ENCODE assay signal across 2 cellular contexts in the genomic region with DNA sequence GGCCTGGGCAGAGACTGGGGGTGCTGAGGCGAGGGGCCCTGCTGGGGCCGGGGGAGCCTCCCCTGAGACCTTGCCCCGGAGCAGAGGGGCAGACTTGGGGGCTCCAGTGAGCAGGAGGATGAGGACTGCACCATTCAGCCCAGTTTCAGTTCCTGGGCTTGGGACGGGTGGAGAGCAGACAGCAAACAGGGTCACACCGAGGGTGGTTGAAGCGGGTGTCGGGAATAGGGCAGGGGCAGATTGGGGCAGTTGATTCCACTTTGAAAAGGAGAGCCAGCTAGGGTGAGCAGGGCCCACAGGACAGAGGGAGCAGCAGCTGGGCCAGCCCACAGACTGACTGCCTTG.
TF ChIP-seq lines count a peak whose summit lies in the region.

No MANE protein-coding gene starts in this region.

TF ChIP-seq in liver, 16 proteins besides CTCF, POLR2A, EP300 and RAD21:
- TF ChIP-seq EGR1 (IDR thresholded peaks at IDR 0.05; ENCODE audit: low read depth in 2 of 2) (no peak), YY1 (IDR thresholded peaks at IDR 0.05) (no peak), GABPA (IDR thresholded peaks at IDR 0.05 in 1 of 2, conservative IDR thresholded peaks at IDR 0.05 in 1 of 2) (no peak), NR2F2 (IDR thresholded peaks at IDR 0.05) (no peak)
- TF ChIP-seq, protein P1, sequence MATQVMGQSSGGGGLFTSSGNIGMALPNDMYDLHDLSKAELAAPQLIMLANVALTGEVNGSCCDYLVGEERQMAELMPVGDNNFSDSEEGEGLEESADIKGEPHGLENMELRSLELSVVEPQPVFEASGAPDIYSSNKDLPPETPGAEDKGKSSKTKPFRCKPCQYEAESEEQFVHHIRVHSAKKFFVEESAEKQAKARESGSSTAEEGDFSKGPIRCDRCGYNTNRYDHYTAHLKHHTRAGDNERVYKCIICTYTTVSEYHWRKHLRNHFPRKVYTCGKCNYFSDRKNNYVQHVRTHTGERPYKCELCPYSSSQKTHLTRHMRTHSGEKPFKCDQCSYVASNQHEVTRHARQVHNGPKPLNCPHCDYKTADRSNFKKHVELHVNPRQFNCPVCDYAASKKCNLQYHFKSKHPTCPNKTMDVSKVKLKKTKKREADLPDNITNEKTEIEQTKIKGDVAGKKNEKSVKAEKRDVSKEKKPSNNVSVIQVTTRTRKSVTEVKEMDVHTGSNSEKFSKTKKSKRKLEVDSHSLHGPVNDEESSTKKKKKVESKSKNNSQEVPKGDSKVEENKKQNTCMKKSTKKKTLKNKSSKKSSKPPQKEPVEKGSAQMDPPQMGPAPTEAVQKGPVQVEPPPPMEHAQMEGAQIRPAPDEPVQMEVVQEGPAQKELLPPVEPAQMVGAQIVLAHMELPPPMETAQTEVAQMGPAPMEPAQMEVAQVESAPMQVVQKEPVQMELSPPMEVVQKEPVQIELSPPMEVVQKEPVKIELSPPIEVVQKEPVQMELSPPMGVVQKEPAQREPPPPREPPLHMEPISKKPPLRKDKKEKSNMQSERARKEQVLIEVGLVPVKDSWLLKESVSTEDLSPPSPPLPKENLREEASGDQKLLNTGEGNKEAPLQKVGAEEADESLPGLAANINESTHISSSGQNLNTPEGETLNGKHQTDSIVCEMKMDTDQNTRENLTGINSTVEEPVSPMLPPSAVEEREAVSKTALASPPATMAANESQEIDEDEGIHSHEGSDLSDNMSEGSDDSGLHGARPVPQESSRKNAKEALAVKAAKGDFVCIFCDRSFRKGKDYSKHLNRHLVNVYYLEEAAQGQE (IDR thresholded peaks at IDR 0.05): no peak
- TF ChIP-seq, protein P2, sequence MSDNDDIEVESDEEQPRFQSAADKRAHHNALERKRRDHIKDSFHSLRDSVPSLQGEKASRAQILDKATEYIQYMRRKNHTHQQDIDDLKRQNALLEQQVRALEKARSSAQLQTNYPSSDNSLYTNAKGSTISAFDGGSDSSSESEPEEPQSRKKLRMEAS (IDR thresholded peaks at IDR 0.05): no peak

TF ChIP-seq in HepG2, 621 proteins besides CTCF, POLR2A, EP300 and RAD21:
- TF ChIP-seq ZNF136 (CRISPR knock-in tag; IDR thresholded peaks at IDR 0.05; ENCODE audit: low read depth) (no peak), HNRNPK (IDR thresholded peaks at IDR 0.05; ENCODE audit: low read depth, low read length, poor library complexity, severe bottlenecking) (no peak), HOXA9 (CRISPR knock-in tag; IDR thresholded peaks at IDR 0.05; ENCODE audit: borderline replicate concordance) (no peak), ZNF451 (CRISPR knock-in tag; IDR thresholded peaks at IDR 0.05) (no peak), ZNF335 (CRISPR knock-in tag; IDR thresholded peaks at IDR 0.05) (no peak)
- TF ChIP-seq, protein P3, sequence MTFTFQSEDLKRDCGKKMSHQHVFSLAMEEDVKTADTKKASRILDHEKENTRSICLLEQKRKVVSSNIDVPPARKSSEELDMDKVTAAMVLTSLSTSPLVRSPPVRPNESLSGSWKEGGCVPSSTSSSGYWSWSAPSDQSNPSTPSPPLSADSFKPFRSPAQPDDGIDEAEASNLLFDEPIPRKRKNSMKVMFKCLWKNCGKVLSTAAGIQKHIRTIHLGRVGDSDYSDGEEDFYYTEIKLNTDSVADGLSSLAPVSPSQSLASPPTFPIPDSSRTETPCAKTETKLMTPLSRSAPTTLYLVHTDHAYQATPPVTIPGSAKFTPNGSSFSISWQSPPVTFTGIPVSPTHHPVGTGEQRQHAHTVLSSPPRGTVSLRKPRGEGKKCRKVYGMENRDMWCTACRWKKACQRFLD (CRISPR knock-in tag; IDR thresholded peaks at IDR 0.05; ENCODE audit: borderline replicate concordance): no peak
- TF ChIP-seq, protein P4, sequence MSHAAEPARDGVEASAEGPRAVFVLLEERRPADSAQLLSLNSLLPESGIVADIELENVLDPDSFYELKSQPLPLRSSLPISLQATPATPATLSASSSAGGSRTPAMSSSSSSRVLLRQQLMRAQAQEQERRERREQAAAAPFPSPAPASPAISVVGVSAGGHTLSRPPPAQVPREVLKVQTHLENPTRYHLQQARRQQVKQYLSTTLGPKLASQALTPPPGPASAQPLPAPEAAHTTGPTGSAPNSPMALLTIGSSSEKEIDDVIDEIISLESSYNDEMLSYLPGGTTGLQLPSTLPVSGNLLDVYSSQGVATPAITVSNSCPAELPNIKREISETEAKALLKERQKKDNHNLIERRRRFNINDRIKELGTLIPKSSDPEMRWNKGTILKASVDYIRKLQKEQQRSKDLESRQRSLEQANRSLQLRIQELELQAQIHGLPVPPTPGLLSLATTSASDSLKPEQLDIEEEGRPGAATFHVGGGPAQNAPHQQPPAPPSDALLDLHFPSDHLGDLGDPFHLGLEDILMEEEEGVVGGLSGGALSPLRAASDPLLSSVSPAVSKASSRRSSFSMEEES (CRISPR knock-in tag; IDR thresholded peaks at IDR 0.05): no peak
- TF ChIP-seq, protein P5, sequence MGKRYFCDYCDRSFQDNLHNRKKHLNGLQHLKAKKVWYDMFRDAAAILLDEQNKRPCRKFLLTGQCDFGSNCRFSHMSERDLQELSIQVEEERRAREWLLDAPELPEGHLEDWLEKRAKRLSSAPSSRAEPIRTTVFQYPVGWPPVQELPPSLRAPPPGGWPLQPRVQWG (CRISPR knock-in tag; IDR thresholded peaks at IDR 0.05; ENCODE audit: borderline replicate concordance, low read depth): no peak
- TF ChIP-seq, protein P6, sequence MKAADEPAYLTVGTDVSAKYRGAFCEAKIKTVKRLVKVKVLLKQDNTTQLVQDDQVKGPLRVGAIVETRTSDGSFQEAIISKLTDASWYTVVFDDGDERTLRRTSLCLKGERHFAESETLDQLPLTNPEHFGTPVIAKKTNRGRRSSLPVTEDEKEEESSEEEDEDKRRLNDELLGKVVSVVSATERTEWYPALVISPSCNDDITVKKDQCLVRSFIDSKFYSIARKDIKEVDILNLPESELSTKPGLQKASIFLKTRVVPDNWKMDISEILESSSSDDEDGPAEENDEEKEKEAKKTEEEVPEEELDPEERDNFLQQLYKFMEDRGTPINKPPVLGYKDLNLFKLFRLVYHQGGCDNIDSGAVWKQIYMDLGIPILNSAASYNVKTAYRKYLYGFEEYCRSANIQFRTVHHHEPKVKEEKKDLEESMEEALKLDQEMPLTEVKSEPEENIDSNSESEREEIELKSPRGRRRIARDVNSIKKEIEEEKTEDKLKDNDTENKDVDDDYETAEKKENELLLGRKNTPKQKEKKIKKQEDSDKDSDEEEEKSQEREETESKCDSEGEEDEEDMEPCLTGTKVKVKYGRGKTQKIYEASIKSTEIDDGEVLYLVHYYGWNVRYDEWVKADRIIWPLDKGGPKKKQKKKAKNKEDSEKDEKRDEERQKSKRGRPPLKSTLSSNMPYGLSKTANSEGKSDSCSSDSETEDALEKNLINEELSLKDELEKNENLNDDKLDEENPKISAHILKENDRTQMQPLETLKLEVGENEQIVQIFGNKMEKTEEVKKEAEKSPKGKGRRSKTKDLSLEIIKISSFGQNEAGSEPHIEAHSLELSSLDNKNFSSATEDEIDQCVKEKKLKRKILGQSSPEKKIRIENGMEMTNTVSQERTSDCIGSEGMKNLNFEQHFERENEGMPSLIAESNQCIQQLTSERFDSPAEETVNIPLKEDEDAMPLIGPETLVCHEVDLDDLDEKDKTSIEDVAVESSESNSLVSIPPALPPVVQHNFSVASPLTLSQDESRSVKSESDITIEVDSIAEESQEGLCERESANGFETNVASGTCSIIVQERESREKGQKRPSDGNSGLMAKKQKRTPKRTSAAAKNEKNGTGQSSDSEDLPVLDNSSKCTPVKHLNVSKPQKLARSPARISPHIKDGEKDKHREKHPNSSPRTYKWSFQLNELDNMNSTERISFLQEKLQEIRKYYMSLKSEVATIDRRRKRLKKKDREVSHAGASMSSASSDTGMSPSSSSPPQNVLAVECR (CRISPR knock-in tag; IDR thresholded peaks at IDR 0.05; ENCODE audit: borderline replicate concordance): no peak
